Comparison of ENCODE assay signal across 13 cellular contexts in genomic region chr6:21201673-21202430, GRCh38.
DNase-seq lines count a peak whose midpoint lies in the region; ATAC-seq and TF ChIP-seq lines count a peak whose summit lies in the region.
"Had no signal": no experiment of that assay in that cellular context is flagged by ENCODE, and none has a peak within 500 bp of the region (broad histone marks: within the 10 kb centered on the region; RNA-seq: fewer than 3 reads in every experiment).

No MANE protein-coding gene starts in this region.

- H3F3A ChIP-seq in smooth muscle cell (ENCODE audit: low read depth) = no peaks in the 10 kb centered on the region

- no peak overlapping the region for H3K9ac ChIP-seq in smooth muscle cell (ENCODE audit: low read depth)

- H3K36me3 ChIP-seq in smooth muscle cell (ENCODE audit: low read depth) = no peaks in the 10 kb centered on the region
- H3K36me3 ChIP-seq: sigmoid colon had no signal

- peaks cover 30% of the 10 kb centered on the region for H3K4me1 ChIP-seq in smooth muscle cell (ENCODE audit: low read depth)

- DNase-seq in DMS79 (lab: John Stamatoyannopoulos, UW) (peak; percentile 91), NCI-H1694 (lab: John Stamatoyannopoulos, UW) (peak; percentile 79), NCI-H524 (lab: John Stamatoyannopoulos, UW) (peak; percentile 49 to 92), kidney glomerular epithelial cell (lab: John Stamatoyannopoulos, UW) (peak; percentile 35), smooth muscle cell (lab: John Stamatoyannopoulos, UW; ENCODE audit: unreplicated experiment) (no peak), GM20000 (ENCODE audit: low spot score) (no peak)
- DNase-seq in activated CD8-positive, alpha-beta memory T cell treated with anti-CD3 and anti-CD28 coated beads, Interleukin-2, amount 50 U/mL, for 4 hours = no peak
- DNase-seq: left ventricle myocardium inferior, natural killer cell, Right ventricle myocardium superior, sigmoid colon had no signal

- H3K27me3 ChIP-seq in smooth muscle cell (ENCODE audit: low read depth) = no peaks in the 10 kb centered on the region
- H3K27me3 ChIP-seq: sigmoid colon had no signal

- H3K4me2 ChIP-seq in smooth muscle cell = no peak overlapping the region

- TF ChIP-seq CTCF in smooth muscle cell (IDR thresholded peaks at IDR 0.05; ENCODE audit: borderline replicate concordance, insufficient read depth, poor library complexity, severe bottlenecking) (no peak), GM20000 (IDR thresholded peaks at IDR 0.05; ENCODE audit: extremely low read depth, missing control alignments) (no peak)

- no peak overlapping the region for H3K4me3 ChIP-seq in smooth muscle cell
- H3K4me3 ChIP-seq: left ventricle myocardium inferior, sigmoid colon had no signal

- no peaks in the 10 kb centered on the region for H3K79me2 ChIP-seq in smooth muscle cell (ENCODE audit: low read depth)

- no peaks in the 10 kb centered on the region for H4K20me1 ChIP-seq in smooth muscle cell (ENCODE audit: low read depth)

- H3K27ac ChIP-seq in smooth muscle cell (ENCODE audit: low read depth) = no peak overlapping the region
- H3K27ac ChIP-seq: left ventricle myocardium inferior, sigmoid colon had no signal

- no peak for ATAC-seq in GM21737 (IDR thresholded peaks at IDR 0.05; ENCODE audit: unreplicated experiment)
- ATAC-seq: activated naive CD4-positive, alpha-beta T cell treated with anti-CD3 and anti-CD28 coated beads, Interleukin-2, amount 50 U/mL, for 72 hours; natural killer cell had no signal

- 95% methylated on average over 10 of the region's 10 CpGs for WGBS in smooth muscle cell (ENCODE audit: low lambda C conversion rate)

- no peaks in the 10 kb centered on the region for H3K9me3 ChIP-seq in smooth muscle cell (replicated peaks; ENCODE audit: low read depth)
- H3K9me3 ChIP-seq: left ventricle myocardium inferior, sigmoid colon had no signal

- no peak overlapping the region for H2AFZ ChIP-seq in smooth muscle cell (ENCODE audit: low read depth)

Comparison
In these comparisons a context has a peak if more than half of its experiments do, and no peak if none do; other contexts are left out.
1. DNase-seq: peak in DMS79 (single experiment), NCI-H1694 (single experiment), NCI-H524 (2 of 2) and kidney glomerular epithelial cell (single experiment); none in smooth muscle cell (single experiment), activated CD8-positive, alpha-beta memory T cell treated with anti-CD3 and anti-CD28 coated beads, Interleukin-2, amount 50 U/mL, for 4 hours (single experiment) and GM20000 (single experiment).